In genomic region chr6:125780540-125781306, GRCh38 we compare ENCODE assay signal across 8 cellular contexts. TPM values are rescaled to one million over a fixed set of nuclear protein-coding genes. Genes with fewer than 3 reads are reported as not detected.
DNase-seq lines count a peak whose midpoint lies in the region; ATAC-seq and TF ChIP-seq lines count a peak whose summit lies in the region.

No MANE protein-coding gene starts in this region.

- H3K27me3 Mint-ChIP-seq in T-cell = no peaks in the 10 kb centered on the region

- H3K9me3 Mint-ChIP-seq in T-cell = no peaks in the 10 kb centered on the region

- H3K79me2 ChIP-seq in smooth muscle cell (ENCODE audit: low read depth) = peaks cover 23% of the 10 kb centered on the region

- H2AFZ ChIP-seq in smooth muscle cell (ENCODE audit: low read depth) = peak overlapping the region; percentile 89

- no peak for TF ChIP-seq CTCF in astrocyte of the spinal cord (IDR thresholded peaks at IDR 0.05; ENCODE audit: low read depth, low read length)
- TF ChIP-seq CTCF in smooth muscle cell (IDR thresholded peaks at IDR 0.05; ENCODE audit: borderline replicate concordance, insufficient read depth, poor library complexity, severe bottlenecking) = no peak

- in situ Hi-C loops in astrocyte of the spinal cord (cut with HindIII; ENCODE audit: low sequenced_read_pairs) = no loop called here

- H3K9ac ChIP-seq in iPS-20b (ENCODE audit: low read depth, low read length) (peak overlapping the region; percentile 88; the same call in 1 of the 2 replicates), smooth muscle cell (ENCODE audit: low read depth) (peak overlapping the region; percentile 70)

- POLR2A ChIA-PET in T-cell (lab: Charles Lee) = interaction anchor here (0.6 to 2.6 kb wide), 5 partner anchors 10 to 176 kb away, joined by 3 to 57 read pairs (median 6); partner anchors contain the start of genes NCOA7 (in 2 of the 2) and HINT3 (in 1 of the 2)

- H3F3A ChIP-seq in smooth muscle cell (ENCODE audit: low read depth) = peaks cover 6% of the 10 kb centered on the region

- H3K9me3 ChIP-seq in iPS-20b (ENCODE audit: insufficient read depth, low read depth, low read length) = no peaks in the 10 kb centered on the region
- H3K9me3 ChIP-seq in smooth muscle cell (replicated peaks; ENCODE audit: low read depth) = no peaks in the 10 kb centered on the region

- peak; percentile 79 for ATAC-seq in HG02798 (IDR thresholded peaks at IDR 0.05; ENCODE audit: poor library complexity, unreplicated experiment)
- peak; percentile 72 to 84 (median 80) for ATAC-seq in T-cell (replicated peaks in 1 of 4)

- no peaks in the 10 kb centered on the region for H4K20me1 ChIP-seq in smooth muscle cell (ENCODE audit: low read depth)

- H3K4me1 ChIP-seq in iPS-20b (ENCODE audit: insufficient read depth, low read length) (0 out of 2 replicates have a peak, but pooled peaks cover 5% of the 10 kb centered on the region), smooth muscle cell (ENCODE audit: low read depth) (no peaks in the 10 kb centered on the region)

- CTCF ChIA-PET in T-cell (lab: Charles Lee) = interaction anchor here (0.6 to 6.0 kb wide), 20 partner anchors 9 to 472 kb away, joined by 3 to 97 read pairs (median 4); partner anchors contain the start of genes NCOA7 (in 2 of the 2) and HINT3 (in 1 of the 2)

- DNase-seq in NCI-H187 (lab: John Stamatoyannopoulos, UW) (peak; percentile 25 to 64), NCI-H187 treated with DMSO at 0.1 percent for 48 hours (lab: John Stamatoyannopoulos, UW) (no peak), NCI-H1417 treated with DMSO at 0.1 percent for 48 hours (lab: John Stamatoyannopoulos, UW) (peak; percentile 48), T-cell (peak in 33 of 34 experiments; percentile 21 to 66 (median 45)), astrocyte of the spinal cord (ENCODE audit: low read depth, low spot score) (peak; percentile 88), smooth muscle cell (lab: John Stamatoyannopoulos, UW; ENCODE audit: unreplicated experiment) (peak; percentile 14)

- peaks cover 1% of the 10 kb centered on the region for H3K36me3 Mint-ChIP-seq in T-cell

- H3K27me3 ChIP-seq in iPS-20b (ENCODE audit: insufficient read depth, low read length) = no peaks in the 10 kb centered on the region
- H3K27me3 ChIP-seq in smooth muscle cell (ENCODE audit: low read depth) = no peaks in the 10 kb centered on the region

- WGBS in smooth muscle cell (ENCODE audit: low lambda C conversion rate) = under 1% methylated on average over 28 of the region's 28 CpGs

- H3K4me3 ChIP-seq in astrocyte of the spinal cord (ENCODE audit: low read depth, low read length) (peak overlapping the region; percentile 64), iPS-20b (ENCODE audit: low read length) (peak overlapping the region; percentile 81), smooth muscle cell (peak overlapping the region; percentile 61)

- H3K4me2 ChIP-seq in smooth muscle cell = peak overlapping the region; percentile 86

- H3K27ac Mint-ChIP-seq in T-cell = no peak overlapping the region

- H3K4me1 Mint-ChIP-seq in T-cell = peaks cover 15 to 25% (median 17%) of the 10 kb centered on the region in 3 donors

- H3K4me3 Mint-ChIP-seq in T-cell = no peak overlapping the region

- no peak overlapping the region for H3K27ac ChIP-seq in iPS-20b (ENCODE audit: low read length)
- H3K27ac ChIP-seq in smooth muscle cell (ENCODE audit: low read depth) = peak overlapping the region; percentile 78

- H3K36me3 ChIP-seq in iPS-20b (ENCODE audit: insufficient read depth, low read depth, low read length) = no peaks in the 10 kb centered on the region
- no peaks in the 10 kb centered on the region for H3K36me3 ChIP-seq in smooth muscle cell (ENCODE audit: low read depth)

RNA-seq across cellular contexts. Expression of gene NCOA7, which starts 10.0 kb away (rescaled TPM):
- total RNA-seq in T-cell (10 to 100 TPM; 40.3 to 51.6 (median 46.4) TPM), smooth muscle cell (44.0 and 57.8 TPM in 2 replicates)
- 35.7 and 38.1 TPM in 2 replicates for polyA plus RNA-seq in smooth muscle cell

RNA-seq across cellular contexts. Expression of gene HEY2, which starts 31.3 kb away (rescaled TPM):
- total RNA-seq in T-cell = under 1 TPM in 4 of 5 donors, not detected in 1; 0.16 to 0.32 (median 0.24) TPM
- total RNA-seq in smooth muscle cell = 17.2 and 21.2 TPM in 2 replicates
- polyA plus RNA-seq in smooth muscle cell = 23.6 and 35.2 TPM in 2 replicates

Comparison
In these comparisons a context has a peak if more than half of its experiments do, and no peak if none do; other contexts are left out.
1. RNA of gene HEY2, which starts 31.3 kb away (total RNA-seq): 17.2 to 21.2 TPM in smooth muscle cell; 0.16 to 0.32 TPM in T-cell; every median in the first group is over 10 times any median in the second.
2. Peak in every context shown above with its lines, with median percentiles within 50 percentile points of each other: H3K4me3 ChIP-seq.